Comparison of ENCODE assay signal across 8 cellular contexts in the genomic region with DNA sequence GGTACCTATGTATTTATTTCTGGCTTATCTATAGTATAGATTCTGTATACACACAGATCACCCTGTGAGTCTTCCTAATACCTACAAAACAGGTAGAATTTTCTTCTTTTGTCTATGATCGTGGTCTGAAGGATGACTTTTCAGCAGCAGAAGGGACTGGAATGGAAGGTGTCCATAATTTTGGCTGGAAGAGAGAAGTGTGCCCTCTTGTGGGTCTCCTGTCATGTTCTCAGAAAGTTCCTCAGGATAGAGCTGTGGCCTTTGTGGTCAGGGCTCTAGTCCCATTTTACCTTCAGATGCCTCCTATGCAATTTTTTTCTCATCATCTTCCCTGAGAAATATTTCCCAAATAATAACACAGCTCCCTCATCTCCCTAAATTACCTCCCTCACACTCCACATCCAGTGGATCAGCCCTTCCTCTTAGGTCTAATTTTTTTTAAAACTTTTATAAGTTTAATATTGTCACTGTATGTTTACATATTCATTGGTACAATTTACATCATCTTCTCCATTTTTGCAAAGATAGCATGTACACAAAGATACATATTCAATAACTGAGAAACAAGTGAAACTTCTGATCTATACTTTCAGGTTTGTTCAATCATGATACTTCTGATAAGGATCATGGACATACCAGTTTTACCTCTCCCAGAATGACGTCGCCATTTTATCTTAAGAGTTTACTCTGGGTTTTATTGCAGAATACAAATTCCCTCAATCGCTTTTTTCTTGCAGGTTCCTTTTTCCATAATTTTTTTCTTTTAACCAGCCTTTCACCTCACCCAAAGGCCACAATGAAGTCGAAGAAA.
A peak's percentile ranks its signal among the peaks of the same experiment; 100 is the strongest.
DNase-seq lines count a peak whose midpoint lies in the region; ATAC-seq and TF ChIP-seq lines count a peak whose summit lies in the region.

No MANE protein-coding gene starts in this region.

- H3K9me3 Mint-ChIP-seq in CD14-positive monocyte = no peaks in the 10 kb centered on the region

- H3K27ac Mint-ChIP-seq in CD14-positive monocyte = no peak overlapping the region

- no peak overlapping the region for H3K4me3 Mint-ChIP-seq in CD14-positive monocyte

- H3K27ac ChIP-seq in HEK293 (ENCODE audit: extremely low read depth, low read depth, low read length) = no peak overlapping the region

- ATAC-seq in GM18502 (IDR thresholded peaks at IDR 0.05; ENCODE audit: poor library complexity, unreplicated experiment) (no peak), GM19328 (IDR thresholded peaks at IDR 0.05; ENCODE audit: unreplicated experiment) (no peak), HG02840 (IDR thresholded peaks at IDR 0.05; ENCODE audit: low FRiP score, unreplicated experiment) (no peak), GM19324 (IDR thresholded peaks at IDR 0.05; ENCODE audit: low FRiP score, unreplicated experiment) (no peak)

- H3K4me1 Mint-ChIP-seq in CD14-positive monocyte = peaks cover 37% of the 10 kb centered on the region

- intact Hi-C loops in CD14-positive monocyte (cut with micrococcal nuclease) = loop anchor here in 1 of 2 donors (5.0 to 10.0 kb wide), 2 partner anchors 362 to 459 kb away; no protein-coding TSS in a partner anchor

- POLR2A ChIA-PET in HEK293 (lab: Yijun Ruan, JAX) = interaction anchor here (1.2 kb wide), 1 partner anchor 79 kb away, joined by 4 read pairs; no protein-coding TSS in a partner anchor

- TF ChIP-seq CTCF in CD14-positive monocyte (IDR thresholded peaks at IDR 0.05) (peak; percentile 13), HEK293 (tag by site-specific recombination; IDR thresholded peaks at IDR 0.05) (peak; percentile 55)

- H3K9me3 ChIP-seq in HEK293 (ENCODE audit: control insufficient read depth, insufficient read depth, low read depth, low read length) = no peaks in the 10 kb centered on the region

- CTCF ChIA-PET in HEK293 (lab: Yijun Ruan, JAX) = interaction anchor here (0.6 to 1.8 kb wide), 17 partner anchors 9 to 468 kb away, joined by 3 to 17 read pairs (median 3); no protein-coding TSS in a partner anchor

- H3K27me3 Mint-ChIP-seq in CD14-positive monocyte (ENCODE audit: low read depth in 3 of 3) = peaks cover 0 to 3% (median 0%) of the 10 kb centered on the region in 3 donors

- H3K4me1 ChIP-seq in HEK293 (ENCODE audit: control insufficient read depth, insufficient read depth, low read length) = no peaks in the 10 kb centered on the region

- H3K36me3 Mint-ChIP-seq in CD14-positive monocyte = no peaks in the 10 kb centered on the region

- H3K36me3 ChIP-seq in HEK293 (ENCODE audit: control insufficient read depth in 2 of 2, insufficient read depth in 1 of 2, low read length in 2 of 2) = no peaks in the 10 kb centered on the region

- no peak overlapping the region for H3K4me3 ChIP-seq in HEK293 (ENCODE audit: low read depth, low read length)

- DNase-seq in CD14-positive monocyte (ENCODE audit: low spot score) = no peak
- DNase-seq in SW480 (ENCODE audit: low spot score) = peak; percentile 51
- peak; percentile 53 for DNase-seq in iPS DF 4.7 (ENCODE audit: extremely low read depth, low spot score)

TF ChIP-seq in HEK293, 187 proteins besides CTCF, POLR2A, EP300 and RAD21 (continues in another document):
- TF ChIP-seq, protein P1, sequence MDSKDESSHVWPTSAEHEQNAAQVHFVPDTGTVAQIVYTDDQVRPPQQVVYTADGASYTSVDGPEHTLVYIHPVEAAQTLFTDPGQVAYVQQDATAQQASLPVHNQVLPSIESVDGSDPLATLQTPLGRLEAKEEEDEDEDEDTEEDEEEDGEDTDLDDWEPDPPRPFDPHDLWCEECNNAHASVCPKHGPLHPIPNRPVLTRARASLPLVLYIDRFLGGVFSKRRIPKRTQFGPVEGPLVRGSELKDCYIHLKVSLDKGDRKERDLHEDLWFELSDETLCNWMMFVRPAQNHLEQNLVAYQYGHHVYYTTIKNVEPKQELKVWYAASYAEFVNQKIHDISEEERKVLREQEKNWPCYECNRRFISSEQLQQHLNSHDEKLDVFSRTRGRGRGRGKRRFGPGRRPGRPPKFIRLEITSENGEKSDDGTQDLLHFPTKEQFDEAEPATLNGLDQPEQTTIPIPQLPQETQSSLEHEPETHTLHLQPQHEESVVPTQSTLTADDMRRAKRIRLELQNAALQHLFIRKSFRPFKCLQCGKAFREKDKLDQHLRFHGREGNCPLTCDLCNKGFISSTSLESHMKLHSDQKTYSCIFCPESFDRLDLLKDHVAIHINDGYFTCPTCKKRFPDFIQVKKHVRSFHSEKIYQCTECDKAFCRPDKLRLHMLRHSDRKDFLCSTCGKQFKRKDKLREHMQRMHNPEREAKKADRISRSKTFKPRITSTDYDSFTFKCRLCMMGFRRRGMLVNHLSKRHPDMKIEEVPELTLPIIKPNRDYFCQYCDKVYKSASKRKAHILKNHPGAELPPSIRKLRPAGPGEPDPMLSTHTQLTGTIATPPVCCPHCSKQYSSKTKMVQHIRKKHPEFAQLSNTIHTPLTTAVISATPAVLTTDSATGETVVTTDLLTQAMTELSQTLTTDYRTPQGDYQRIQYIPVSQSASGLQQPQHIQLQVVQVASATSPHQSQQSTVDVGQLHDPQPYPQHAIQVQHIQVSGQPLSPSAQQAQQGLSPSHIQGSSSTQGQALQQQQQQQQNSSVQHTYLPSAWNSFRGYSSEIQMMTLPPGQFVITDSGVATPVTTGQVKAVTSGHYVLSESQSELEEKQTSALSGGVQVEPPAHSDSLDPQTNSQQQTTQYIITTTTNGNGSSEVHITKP (tag by site-specific recombination; IDR thresholded peaks at IDR 0.05) = peak; percentile 31; the same call in 1 of the 2 replicates
- TF ChIP-seq TRIM28 (IDR thresholded peaks at IDR 0.05; ENCODE audit: borderline replicate concordance, low read length) (no peak), KLF10 (tag by site-specific recombination; IDR thresholded peaks at IDR 0.05) (no peak), ZNF670 (tag by site-specific recombination; IDR thresholded peaks at IDR 0.05; ENCODE audit: low read depth) (no peak), SCRT2 (tag by site-specific recombination; IDR thresholded peaks at IDR 0.05) (no peak)
- TF ChIP-seq, protein P2, sequence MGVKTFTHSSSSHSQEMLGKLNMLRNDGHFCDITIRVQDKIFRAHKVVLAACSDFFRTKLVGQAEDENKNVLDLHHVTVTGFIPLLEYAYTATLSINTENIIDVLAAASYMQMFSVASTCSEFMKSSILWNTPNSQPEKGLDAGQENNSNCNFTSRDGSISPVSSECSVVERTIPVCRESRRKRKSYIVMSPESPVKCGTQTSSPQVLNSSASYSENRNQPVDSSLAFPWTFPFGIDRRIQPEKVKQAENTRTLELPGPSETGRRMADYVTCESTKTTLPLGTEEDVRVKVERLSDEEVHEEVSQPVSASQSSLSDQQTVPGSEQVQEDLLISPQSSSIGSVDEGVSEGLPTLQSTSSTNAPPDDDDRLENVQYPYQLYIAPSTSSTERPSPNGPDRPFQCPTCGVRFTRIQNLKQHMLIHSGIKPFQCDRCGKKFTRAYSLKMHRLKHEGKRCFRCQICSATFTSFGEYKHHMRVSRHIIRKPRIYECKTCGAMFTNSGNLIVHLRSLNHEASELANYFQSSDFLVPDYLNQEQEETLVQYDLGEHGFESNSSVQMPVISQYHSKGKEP (tag by site-specific recombination; IDR thresholded peaks at IDR 0.05) = 0 out of 2 replicates have a peak, but pooled peaks have one; percentile 16
- TF ChIP-seq, protein P3, sequence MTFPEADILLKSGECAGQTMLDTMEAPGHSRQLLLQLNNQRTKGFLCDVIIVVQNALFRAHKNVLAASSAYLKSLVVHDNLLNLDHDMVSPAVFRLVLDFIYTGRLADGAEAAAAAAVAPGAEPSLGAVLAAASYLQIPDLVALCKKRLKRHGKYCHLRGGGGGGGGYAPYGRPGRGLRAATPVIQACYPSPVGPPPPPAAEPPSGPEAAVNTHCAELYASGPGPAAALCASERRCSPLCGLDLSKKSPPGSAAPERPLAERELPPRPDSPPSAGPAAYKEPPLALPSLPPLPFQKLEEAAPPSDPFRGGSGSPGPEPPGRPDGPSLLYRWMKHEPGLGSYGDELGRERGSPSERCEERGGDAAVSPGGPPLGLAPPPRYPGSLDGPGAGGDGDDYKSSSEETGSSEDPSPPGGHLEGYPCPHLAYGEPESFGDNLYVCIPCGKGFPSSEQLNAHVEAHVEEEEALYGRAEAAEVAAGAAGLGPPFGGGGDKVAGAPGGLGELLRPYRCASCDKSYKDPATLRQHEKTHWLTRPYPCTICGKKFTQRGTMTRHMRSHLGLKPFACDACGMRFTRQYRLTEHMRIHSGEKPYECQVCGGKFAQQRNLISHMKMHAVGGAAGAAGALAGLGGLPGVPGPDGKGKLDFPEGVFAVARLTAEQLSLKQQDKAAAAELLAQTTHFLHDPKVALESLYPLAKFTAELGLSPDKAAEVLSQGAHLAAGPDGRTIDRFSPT (tag by site-specific recombination; IDR thresholded peaks at IDR 0.05) = no peak
